Comparison of ENCODE assay signal across 25 cellular contexts in genomic region chr3:101624857-101625256, GRCh38.
"Had no signal": no experiment of that assay in that cellular context is flagged by ENCODE, and none has a peak within 500 bp of the region (broad histone marks: within the 10 kb centered on the region; RNA-seq: fewer than 3 reads in every experiment).

No MANE protein-coding gene starts in this region.

- H2AFZ ChIP-seq: parathyroid adenoma had no signal

- FAIRE-seq: islet of Langerhans, kidney had no signal

- H3K9me3 Mint-ChIP-seq: immature natural killer cell; natural killer cell; stimulated activated effector memory CD8-positive, alpha-beta T cell treated with anti-CD3 and anti-CD28 coated beads, Interleukin-12 subunit alpha, Interleukin-12 subunit beta, amount 100 ng/mL, for 72 hours; stimulated activated naive CD8-positive, alpha-beta T cell treated with anti-CD3 and anti-CD28 coated beads, Interleukin-15, Interleukin-2, amounts not matched to agents 100 ng/mL and 50 ng/mL, for 24 hours; type B pancreatic cell had no signal

- H3K9ac ChIP-seq: parathyroid adenoma had no signal

- ATAC-seq: natural killer cell; sciatic nerve; stimulated activated effector memory CD8-positive, alpha-beta T cell treated with anti-CD3 and anti-CD28 coated beads, Interleukin-12 subunit alpha, Interleukin-12 subunit beta, amount 100 ng/mL, for 72 hours had no signal

- H3K4me3 ChIP-seq: left ventricle myocardium inferior, lung, right atrium auricular region, skin epidermis, suprapubic skin, thoracic aorta, tibial artery, uterus had no signal

- H3K79me2 ChIP-seq: parathyroid adenoma had no signal

- H3K4me1 ChIP-seq: left ventricle myocardium inferior, parathyroid adenoma, right atrium auricular region, suprapubic skin, tibial artery, uterus had no signal

- DNase-seq: hippocampal formation; immature natural killer cell; kidney; left ventricle myocardium inferior; mesendoderm; naive B cell; natural killer cell; nucleus accumbens; stimulated activated CD4-positive, alpha-beta T cell treated with anti-CD3 and anti-CD28 coated beads, Interleukin-4, amount 100 ng/mL, for 24 hours; stimulated activated naive CD4-positive, alpha-beta T cell; uterus had no signal

- H3K27me3 ChIP-seq: right atrium auricular region, suprapubic skin, tibial artery, uterus had no signal

- H3K36me3 ChIP-seq: left ventricle myocardium inferior, right atrium auricular region, suprapubic skin, thoracic aorta, tibial artery, uterus had no signal

- H3K4me1 Mint-ChIP-seq: immature natural killer cell; mesothelial cell of epicardium; naive B cell; natural killer cell; stimulated activated effector memory CD8-positive, alpha-beta T cell treated with anti-CD3 and anti-CD28 coated beads, Interleukin-12 subunit alpha, Interleukin-12 subunit beta, amount 100 ng/mL, for 72 hours had no signal

- H3K27me3 Mint-ChIP-seq: naive B cell; progenitor cell of endocrine pancreas; stimulated activated naive CD8-positive, alpha-beta T cell treated with anti-CD3 and anti-CD28 coated beads, Interleukin-15, Interleukin-2, amounts not matched to agents 100 ng/mL and 50 ng/mL, for 24 hours; type B pancreatic cell had no signal

- H3K9me3 ChIP-seq: suprapubic skin, thoracic aorta, tibial artery, uterus had no signal

- H3K36me3 Mint-ChIP-seq: mesothelial cell of epicardium; natural killer cell; stimulated activated effector memory CD8-positive, alpha-beta T cell treated with anti-CD3 and anti-CD28 coated beads, Interleukin-12 subunit alpha, Interleukin-12 subunit beta, amount 100 ng/mL, for 72 hours; type B pancreatic cell had no signal

- H3K27ac ChIP-seq: left ventricle myocardium inferior, parathyroid adenoma, right atrium auricular region, skin epidermis, suprapubic skin, thoracic aorta, tibial artery, uterus had no signal

- H3K4me3 Mint-ChIP-seq: immature natural killer cell; mesothelial cell of epicardium; natural killer cell; stimulated activated effector memory CD8-positive, alpha-beta T cell treated with anti-CD3 and anti-CD28 coated beads, Interleukin-12 subunit alpha, Interleukin-12 subunit beta, amount 100 ng/mL, for 72 hours; stimulated activated naive CD8-positive, alpha-beta T cell treated with anti-CD3 and anti-CD28 coated beads, Interleukin-15, Interleukin-2, amounts not matched to agents 100 ng/mL and 50 ng/mL, for 24 hours; type B pancreatic cell had no signal

- H3K27ac Mint-ChIP-seq: immature natural killer cell; mesothelial cell of epicardium; natural killer cell; progenitor cell of endocrine pancreas; stimulated activated effector memory CD8-positive, alpha-beta T cell treated with anti-CD3 and anti-CD28 coated beads, Interleukin-12 subunit alpha, Interleukin-12 subunit beta, amount 100 ng/mL, for 72 hours; stimulated activated naive CD8-positive, alpha-beta T cell treated with anti-CD3 and anti-CD28 coated beads, Interleukin-15, Interleukin-2, amounts not matched to agents 100 ng/mL and 50 ng/mL, for 24 hours; type B pancreatic cell had no signal
